ENCODE assay signal across 16 cellular contexts in the genomic region with DNA sequence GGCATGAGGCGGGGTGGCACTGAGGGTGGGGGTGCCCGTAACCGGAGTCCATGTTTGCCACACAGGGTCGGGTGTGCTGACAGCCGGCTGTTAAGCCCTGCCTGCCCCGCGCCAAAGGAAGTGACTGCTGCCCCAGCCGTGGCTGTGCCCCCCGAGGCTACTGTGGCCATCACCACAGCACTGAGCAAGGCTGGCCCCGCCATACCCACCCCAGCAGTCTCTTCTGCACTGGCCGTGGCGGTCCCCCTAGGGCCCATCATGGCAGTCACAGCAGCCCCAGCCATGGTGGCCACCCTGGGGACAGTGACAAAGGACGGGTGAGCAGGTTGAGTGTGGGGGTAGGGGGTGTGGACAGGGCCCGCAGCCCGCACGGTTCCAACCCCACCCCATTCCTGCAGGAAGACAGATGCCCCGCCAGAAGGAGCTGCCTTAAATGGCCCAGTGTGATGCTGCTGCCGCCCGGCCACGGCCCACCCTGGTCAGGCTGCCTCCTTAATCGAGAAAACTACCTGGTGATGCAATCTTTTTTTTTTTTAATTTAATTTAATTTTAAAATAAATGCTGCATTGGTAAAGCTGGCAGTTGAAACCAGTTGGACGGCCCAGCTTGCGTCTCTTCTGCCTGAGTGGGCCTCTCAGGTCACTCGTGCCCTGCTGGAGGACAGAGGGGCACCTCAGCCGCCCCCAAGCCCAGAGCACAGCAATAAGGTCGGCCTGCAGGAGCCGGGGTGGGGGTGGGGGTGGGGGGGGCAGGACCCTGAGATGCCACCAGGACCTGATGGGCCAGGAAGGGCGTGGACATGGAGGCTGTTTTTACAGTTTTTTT. TPM values are rescaled to one million over a fixed set of nuclear protein-coding genes. Genes with fewer than 3 reads are reported as not detected.
DNase-seq lines count a peak whose midpoint lies in the region; ATAC-seq and TF ChIP-seq lines count a peak whose summit lies in the region.
"Had no signal": no experiment of that assay in that cellular context is flagged by ENCODE, and none has a peak within 500 bp of the region (broad histone marks: within the 10 kb centered on the region; RNA-seq: fewer than 3 reads in every experiment).

No MANE protein-coding gene starts in this region.

- ATAC-seq in GM23338 (no peak), GM21723 (IDR thresholded peaks at IDR 0.05; ENCODE audit: unreplicated experiment) (no peak)
- peak; percentile 14 for ATAC-seq in naive thymus-derived CD4-positive, alpha-beta T cell

- peaks cover 5% of the 10 kb centered on the region; the same call in 1 of the 2 replicates for H3F3A ChIP-seq in GM23338 (replicated peaks; ENCODE audit: low read depth)

- H4K20me1 ChIP-seq in GM23338 (replicated peaks; ENCODE audit: insufficient read depth), result peaks cover 5% of the 10 kb centered on the region; the same call in 1 of the 2 replicates

- H3K36me3 ChIP-seq in GM23338 (ENCODE audit: insufficient read depth) (no peaks in the 10 kb centered on the region), adrenal gland (replicated peaks in 1 of 2) (peaks cover 0 to 72% of the 10 kb centered on the region in 2 donors), WERI-Rb-1 (peaks cover 75% of the 10 kb centered on the region)
- peaks cover 4 to 72% (median 22%) of the 10 kb centered on the region in 3 experiments for H3K36me3 ChIP-seq in naive thymus-derived CD4-positive, alpha-beta T cell (ENCODE audit: control insufficient read depth in 2 of 3, insufficient read depth in 3 of 3, low read length in 3 of 3)

- TF ChIP-seq POLR2A in adrenal gland (IDR thresholded peaks at IDR 0.05), result no peak

- H3K4me3 ChIP-seq in AG04450 (ENCODE audit: low read depth, low read length) (no peak overlapping the region), GM23338 (no peak overlapping the region), adrenal gland (no peak overlapping the region), WERI-Rb-1 (ENCODE audit: low read depth, low read length) (no peak overlapping the region)
- no peak overlapping the region for H3K4me3 ChIP-seq in naive thymus-derived CD4-positive, alpha-beta T cell (ENCODE audit: low read length)

- POLR2A ChIA-PET in AG04450 (lab: Yijun Ruan, JAX), result interaction anchor here (0.6 to 1.3 kb wide), 3 partner anchors 64 to 175 kb away, joined by 3 to 9 read pairs (median 6); partner anchors contain the start of genes NCAPH2 and SCO2
- POLR2A ChIA-PET in naive thymus-derived CD4-positive, alpha-beta T cell (lab: Charles Lee), result interaction anchor here (0.7 kb wide), 1 partner anchor 36 kb away, joined by 3 read pairs; no protein-coding TSS in a partner anchor

- H3K27ac Mint-ChIP-seq in GM23338 (no peak overlapping the region), nephron progenitor cell (no peak overlapping the region)
- peak overlapping the region in 8 of 9 donors; percentile 22 to 78 (median 52) for H3K27ac Mint-ChIP-seq in naive thymus-derived CD4-positive, alpha-beta T cell

- CTCF ChIA-PET in AG04450 (lab: Charles Lee), result no interaction called here
- CTCF ChIA-PET in naive thymus-derived CD4-positive, alpha-beta T cell (lab: Charles Lee), result interaction anchor here (0.6 kb wide), 1 partner anchor 31 kb away, joined by 3 read pairs; no protein-coding TSS in a partner anchor

- H3K27me3 ChIP-seq in AG04450 (ENCODE audit: control insufficient read depth, insufficient read depth, low read length) (no peaks in the 10 kb centered on the region), GM23338 (ENCODE audit: insufficient read depth) (no peaks in the 10 kb centered on the region), adrenal gland (no peaks in the 10 kb centered on the region), WERI-Rb-1 (ENCODE audit: insufficient read depth, low read depth, severe bottlenecking) (no peaks in the 10 kb centered on the region)
- no peaks in the 10 kb centered on the region for H3K27me3 ChIP-seq in naive thymus-derived CD4-positive, alpha-beta T cell (ENCODE audit: control insufficient read depth in 2 of 2, insufficient read depth in 2 of 2, low read length in 2 of 2)

- H3K4me3 Mint-ChIP-seq in GM23338 (no peak overlapping the region), nephron progenitor cell (no peak overlapping the region)
- no peak overlapping the region for H3K4me3 Mint-ChIP-seq in naive thymus-derived CD4-positive, alpha-beta T cell
- H3K4me3 Mint-ChIP-seq: activated B cell treated with CpG ODN at 0.5 μM for 24 hours had no signal

- no peak for TF ChIP-seq CTCF in AG04450 (IDR thresholded peaks at IDR 0.05; ENCODE audit: low read depth, low read length)
- no peak for TF ChIP-seq CTCF in GM23338 (conservative IDR thresholded peaks at IDR 0.05; ENCODE audit: low read depth in 2 of 2)
- no peak for TF ChIP-seq CTCF in adrenal gland (IDR thresholded peaks at IDR 0.05)
- TF ChIP-seq CTCF in nephron progenitor cell (IDR thresholded peaks at IDR 0.05), result no peak
- no peak for TF ChIP-seq CTCF in WERI-Rb-1 (IDR thresholded peaks at IDR 0.05; ENCODE audit: low read depth, low read length)

- H3K4me1 Mint-ChIP-seq in GM23338, result peaks cover 17% of the 10 kb centered on the region
- H3K4me1 Mint-ChIP-seq in naive thymus-derived CD4-positive, alpha-beta T cell, result peaks cover 0 to 21% (median 17%) of the 10 kb centered on the region in 7 donors
- no peaks in the 10 kb centered on the region for H3K4me1 Mint-ChIP-seq in nephron progenitor cell

- H3K36me3 Mint-ChIP-seq in GM23338 (ENCODE audit: low read depth) (peaks cover 13% of the 10 kb centered on the region), nephron progenitor cell (ENCODE audit: low read depth) (peaks cover 12% of the 10 kb centered on the region)
- H3K36me3 Mint-ChIP-seq in naive thymus-derived CD4-positive, alpha-beta T cell, result peaks cover 0 to 6% (median 3%) of the 10 kb centered on the region in 5 donors

- peak overlapping the region; percentile 47 for H3K27ac ChIP-seq in AG04450 (ENCODE audit: low read depth, low read length)
- H3K27ac ChIP-seq in GM23338 (ENCODE audit: low read depth), result no peak overlapping the region
- peak overlapping the region in 4 of 5 donors; percentile 62 to 82 (median 72) for H3K27ac ChIP-seq in adrenal gland
- H3K27ac ChIP-seq in naive thymus-derived CD4-positive, alpha-beta T cell (ENCODE audit: low read depth, low read length), result no peak overlapping the region
- no peak overlapping the region for H3K27ac ChIP-seq in WERI-Rb-1

- no peaks in the 10 kb centered on the region for H3K9me3 Mint-ChIP-seq in GM23338
- no peaks in the 10 kb centered on the region for H3K9me3 Mint-ChIP-seq in naive thymus-derived CD4-positive, alpha-beta T cell
- no peaks in the 10 kb centered on the region for H3K9me3 Mint-ChIP-seq in nephron progenitor cell
- H3K9me3 Mint-ChIP-seq: activated B cell treated with CpG ODN at 0.5 μM for 24 hours had no signal

- DNase-seq in AG04450 (ENCODE audit: low read depth, low spot score) (no peak), GM23338 (ENCODE audit: low spot score) (no peak), adrenal gland (peak in 1 of 7 donors; percentile 77), nephron progenitor cell (no peak), WERI-Rb-1 (no peak), NCI-H187 treated with DMSO at 0.1 percent for 48 hours (lab: John Stamatoyannopoulos, UW) (no peak)
- peak in 1 of 9 donors; percentile 5 for DNase-seq in naive thymus-derived CD4-positive, alpha-beta T cell
- DNase-seq: activated B cell treated with CpG ODN at 0.5 μM for 24 hours; activated T-cell treated with anti-CD3 and anti-CD28 coated beads, Interleukin-2, amount 50 U/mL, for 1 hour; amniotic stem cell; NCI-H2029 treated with DMSO at 0.1 percent for 48 hours had no signal

- H3K9me2 ChIP-seq in GM23338 (ENCODE audit: insufficient read depth), result no peaks in the 10 kb centered on the region

- WGBS in adrenal gland, 4 donors, result 56 to 70% (median 65%) methylated on average over 18 to 28 of the region's 28 CpGs

- H3K27me3 Mint-ChIP-seq in GM23338 (ENCODE audit: insufficient read depth, low read depth, poor library complexity) (peaks cover 26% of the 10 kb centered on the region), nephron progenitor cell (ENCODE audit: low read depth, poor library complexity) (no peaks in the 10 kb centered on the region)
- no peaks in the 10 kb centered on the region for H3K27me3 Mint-ChIP-seq in naive thymus-derived CD4-positive, alpha-beta T cell
- H3K27me3 Mint-ChIP-seq: activated B cell treated with CpG ODN at 0.5 μM for 24 hours had no signal

- no peak overlapping the region for H3K4me2 ChIP-seq in GM23338

- intact Hi-C loops in adrenal gland (cut with DNase I), result no loop called here
- intact Hi-C loops in naive thymus-derived CD4-positive, alpha-beta T cell (cut with micrococcal nuclease), result loop anchor here in 1 of 2 donors (2.0 to 10.0 kb wide), 2 partner anchors 27 to 51 kb away; no protein-coding TSS in a partner anchor

- H2AFZ ChIP-seq in GM23338, result no peak overlapping the region

- no peaks in the 10 kb centered on the region for H3K79me2 ChIP-seq in GM23338 (replicated peaks; ENCODE audit: insufficient read depth)

- H3K9me3 ChIP-seq in AG04450 (ENCODE audit: control insufficient read depth, insufficient read depth, low read length) (no peaks in the 10 kb centered on the region; the same call in 1 of the 2 replicates), adrenal gland (replicated peaks in 1 of 3) (no peaks in the 10 kb centered on the region), WERI-Rb-1 (ENCODE audit: severe bottlenecking) (no peaks in the 10 kb centered on the region)
- no peaks in the 10 kb centered on the region for H3K9me3 ChIP-seq in naive thymus-derived CD4-positive, alpha-beta T cell (ENCODE audit: control insufficient read depth in 2 of 3, low read length in 3 of 3)

- H3K4me1 ChIP-seq in GM23338 (ENCODE audit: insufficient read depth) (no peaks in the 10 kb centered on the region; the same call in 1 of the 2 replicates), adrenal gland (replicated peaks in 1 of 2) (peaks cover 10 to 17% of the 10 kb centered on the region in 2 donors)
- H3K4me1 ChIP-seq in naive thymus-derived CD4-positive, alpha-beta T cell (ENCODE audit: control insufficient read depth in 2 of 2, insufficient read depth in 2 of 2, low read length in 2 of 2), result peaks cover 9 to 17% of the 10 kb centered on the region in 2 donors

RNA-seq across cellular contexts. Expression of gene SBF1, which starts 30.8 kb away (rescaled TPM):
- polyA plus RNA-seq in AG04450 (2011; rRNA removed), result 16.4 and 20.5 TPM in 2 replicates
- 41.7 and 50.4 TPM in 2 replicates for polyA minus RNA-seq in AG04450 (2011; rRNA and poly(A)+ RNA removed)
- total RNA-seq in GM23338 (2014; rRNA removed; shearing (Covaris generic)), result 83.2 and 85.4 TPM in 2 replicates
- polyA plus RNA-seq in GM23338 (2016; fragmentation: Nextera tagmentation; extraction: Ambion mirVana), result 23.3 and 26.5 TPM in 2 replicates
- total RNA-seq in adrenal gland, result 100 to 1,000 TPM in 1 of 8 donors, 10 to 100 TPM in 7; 59.4 to 101 (median 80.4) TPM
- polyA plus RNA-seq in adrenal gland, result 100 to 1,000 TPM in 1 of 3 donors, 10 to 100 TPM in 1, 1 to 10 TPM in 1; 8.4 to 117 (median 66.5) TPM
- 100 to 1,000 TPM; 161 to 209 (median 181) TPM for total RNA-seq in naive thymus-derived CD4-positive, alpha-beta T cell
- polyA plus RNA-seq in naive thymus-derived CD4-positive, alpha-beta T cell, result 10 to 100 TPM; 15.2 to 40.2 TPM

RNA-seq across cellular contexts. Expression of gene ADM2, which starts 37.3 kb away (rescaled TPM):
- 3.1 and 3.6 TPM in 2 replicates for polyA plus RNA-seq in AG04450 (2011; rRNA removed)
- 2.3 and 2.8 TPM in 2 replicates for polyA minus RNA-seq in AG04450 (2011; rRNA and poly(A)+ RNA removed)
- total RNA-seq in GM23338 (2014; rRNA removed; shearing (Covaris generic)), result 7.1 and 12.8 TPM in 2 replicates
- polyA plus RNA-seq in GM23338 (2016; fragmentation: Nextera tagmentation; extraction: Ambion mirVana), result 3.3 and 3.5 TPM in 2 replicates
- under 1 TPM in 5 of 8 donors, not detected in 3; 0.14 to 0.54 (median 0.25) TPM for total RNA-seq in adrenal gland
- polyA plus RNA-seq in adrenal gland, result under 1 TPM in 2 of 3 donors, not detected in 1; 0.07 to 0.48 TPM
- 1 to 10 TPM; 1.3 to 4.5 (median 4.0) TPM for total RNA-seq in naive thymus-derived CD4-positive, alpha-beta T cell
- under 1 TPM; 0.24 to 0.44 TPM for polyA plus RNA-seq in naive thymus-derived CD4-positive, alpha-beta T cell

RNA-seq across cellular contexts. Expression of gene MIOX, which starts 42.6 kb away (rescaled TPM):
- polyA plus RNA-seq in AG04450 (2011; rRNA removed) (0.14 and 0.22 TPM in 2 replicates), GM23338 (2016; fragmentation: Nextera tagmentation; extraction: Ambion mirVana) (not detected in 2 replicates), adrenal gland (not detected)
- polyA minus RNA-seq in AG04450 (2011; rRNA and poly(A)+ RNA removed), result not detected in 2 replicates
- 0.16 TPM in 1 of 2 replicates, not detected in the other for total RNA-seq in GM23338 (2014; rRNA removed; shearing (Covaris generic))
- total RNA-seq in adrenal gland, result not detected
- under 1 TPM in 1 of 5 experiments, not detected in 4; 0.22 TPM for total RNA-seq in naive thymus-derived CD4-positive, alpha-beta T cell
- polyA plus RNA-seq in naive thymus-derived CD4-positive, alpha-beta T cell, result not detected
- total RNA-seq: dermis blood vessel endothelial cell, fibroblast of villous mesenchyme, posterior vena cava, ureter had no signal

Comparison
In these comparisons a context has a peak if more than half of its experiments do, and no peak if none do; other contexts are left out.
1. H3K27ac ChIP-seq: peak in AG04450 (single experiment) and adrenal gland (4 of 5); none in GM23338 (single experiment), naive thymus-derived CD4-positive, alpha-beta T cell (single experiment) and WERI-Rb-1 (single experiment).
2. H3K27ac Mint-ChIP-seq: peak in naive thymus-derived CD4-positive, alpha-beta T cell (8 of 9); none in GM23338 (single experiment) and nephron progenitor cell (single experiment).